22 cellular contexts compared by ENCODE assay signal in the genomic region with DNA sequence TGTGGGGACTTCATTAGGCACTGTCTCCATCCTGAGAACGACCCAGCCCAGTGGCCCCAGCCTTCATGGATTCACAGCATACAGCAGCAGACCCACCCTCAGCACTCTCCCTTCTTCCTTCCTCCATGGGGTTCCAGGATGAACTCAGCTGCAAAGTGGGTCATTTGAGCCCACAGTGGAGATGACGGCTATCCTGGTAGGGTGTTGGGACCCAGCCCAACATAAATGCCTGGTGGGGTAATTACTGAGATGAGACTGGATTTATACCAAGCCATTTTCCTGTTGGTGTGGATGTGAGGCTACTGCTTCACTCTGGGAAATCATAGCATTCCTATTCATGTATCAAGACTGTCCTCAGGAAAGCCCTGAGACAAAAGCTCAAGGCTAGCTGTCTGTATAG.
"Had no signal": no experiment of that assay in that cellular context is flagged by ENCODE, and none has a peak within 500 bp of the region (broad histone marks: within the 10 kb centered on the region; RNA-seq: fewer than 3 reads in every experiment).

No MANE protein-coding gene starts in this region.

- FAIRE-seq: islet of Langerhans had no signal

- DNase-seq: activated CD4-positive, alpha-beta memory T cell treated with anti-CD3 and anti-CD28 coated beads, Interleukin-2, amount 10 ng/mL, durations not matched to agents 7 days and 5 days; activated CD4-positive, alpha-beta T cell treated with anti-CD3 and anti-CD28 coated beads for 48 hours; activated CD4-positive, CD25-positive, alpha-beta regulatory T cell; activated CD8-positive, alpha-beta memory T cell treated with anti-CD3 and anti-CD28 coated beads, Interleukin-2, amount 10 ng/mL, durations not matched to agents 7 days and 5 days; activated naive CD4-positive, alpha-beta T cell treated with anti-CD3 and anti-CD28 coated beads, Interleukin-2, amount 10 ng/mL, durations not matched to agents 7 days and 5 days; activated naive CD8-positive, alpha-beta T cell treated with anti-CD3 and anti-CD28 coated beads, Interleukin-2, amount 50 U/mL, for 24 hours; activated T-cell treated with anti-CD3 and anti-CD28 coated beads, Interleukin-2, amount 50 U/mL, for 1 hour; anterior cingulate cortex; left colon; midbrain; occipital lobe; retina; stimulated activated CD4-positive, alpha-beta T cell treated with anti-CD3 and anti-CD28 coated beads, Interleukin-2, amount 100 ng/mL, for 48 hours; stimulated activated naive CD8-positive, alpha-beta T cell treated with anti-CD3 and anti-CD28 coated beads, Interleukin-15, amount 100 ng/mL, for 72 hours; T-cell; upper lobe of right lung had no signal

- H3K79me2 ChIP-seq: hepatocyte had no signal

- H3K27ac ChIP-seq: hepatocyte, upper lobe of right lung had no signal

- H2AFZ ChIP-seq: hepatocyte had no signal

- H3K9me3 ChIP-seq: upper lobe of right lung had no signal

- ATAC-seq: activated CD8-positive, alpha-beta memory T cell treated with anti-CD3 and anti-CD28 coated beads, Interleukin-2, amount 10 ng/mL, durations not matched to agents 7 days and 5 days; activated naive CD8-positive, alpha-beta T cell treated with anti-CD3 and anti-CD28 coated beads, Interleukin-2, amount 50 U/mL, for 24 hours; esophagus mucosa; left colon; SK-N-SH treated with all-trans-retinoic acid at 6 μM for 48 hours; stimulated activated naive CD8-positive, alpha-beta T cell treated with anti-CD3 and anti-CD28 coated beads, Interleukin-15, amount 100 ng/mL, for 72 hours; T-cell; upper lobe of right lung had no signal

- H3K27me3 ChIP-seq: hepatocyte, upper lobe of right lung had no signal

- H3K4me3 ChIP-seq: coronary artery, hepatocyte, lung, upper lobe of right lung had no signal

- H3K4me2 ChIP-seq: hepatocyte had no signal

- H3K36me3 ChIP-seq: upper lobe of right lung had no signal

- H3K4me1 ChIP-seq: upper lobe of right lung had no signal
